ENCODE assay signal across 8 cellular contexts in the genomic region with DNA sequence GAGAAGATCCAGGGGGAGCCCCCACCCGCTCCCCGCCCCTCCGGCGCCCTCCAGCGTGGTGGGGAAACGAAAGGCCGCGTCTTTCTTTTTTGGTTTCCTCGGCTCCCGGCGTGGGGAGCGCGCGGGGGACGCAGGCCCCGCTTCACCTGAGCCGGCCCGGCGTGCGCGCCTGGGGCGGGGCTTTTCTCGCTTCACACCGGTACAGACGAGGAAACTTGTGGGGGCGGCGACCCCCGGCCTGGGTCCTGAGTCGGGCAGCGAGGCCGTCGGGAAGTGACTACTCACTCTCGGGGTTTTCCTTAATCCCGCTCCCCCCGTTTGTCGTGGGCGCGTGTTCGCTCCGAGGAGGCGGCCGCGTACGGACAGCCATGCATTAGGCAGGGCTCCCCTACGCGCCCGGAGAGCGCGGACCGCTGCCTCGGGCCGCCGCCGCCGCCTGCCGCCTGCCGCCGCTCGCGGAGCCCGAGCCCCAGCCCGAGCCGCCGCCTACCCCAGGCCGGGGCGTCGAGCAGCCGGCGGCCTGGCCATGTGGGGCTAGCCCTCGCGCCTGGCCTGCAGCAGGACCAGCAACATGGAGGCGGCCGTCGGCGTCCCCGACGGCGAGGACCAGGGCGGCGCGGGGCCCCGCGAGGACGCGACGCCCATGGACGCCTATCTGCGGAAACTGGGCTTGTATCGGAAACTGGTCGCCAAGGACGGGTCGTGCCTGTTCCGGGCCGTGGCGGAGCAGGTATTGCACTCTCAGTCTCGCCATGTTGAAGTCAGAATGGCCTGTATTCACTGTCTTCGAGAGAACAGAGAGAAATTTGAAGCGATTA. TPM values are rescaled to one million over a fixed set of nuclear protein-coding genes. Genes with fewer than 3 reads are reported as not detected.
DNase-seq lines count a peak whose midpoint lies in the region; ATAC-seq and TF ChIP-seq lines count a peak whose summit lies in the region.
"Not testable (repeated sequence)": the region's sequence is repeated elsewhere in the genome, so short reads cannot be mapped to it uniquely, and the experiment has no call there.

No MANE protein-coding gene starts in this region.

- peaks cover 45% of the 10 kb centered on the region for H3K36me3 Mint-ChIP-seq in activated CD4-positive, alpha-beta T cell treated with anti-CD3 and anti-CD28 coated beads, Interleukin-2, amount 10 ng/mL, durations not matched to agents 24 days and 14 days (ENCODE audit: low read depth)

- H3K27ac Mint-ChIP-seq in activated CD4-positive, alpha-beta T cell treated with anti-CD3 and anti-CD28 coated beads, Interleukin-2, amount 10 ng/mL, durations not matched to agents 24 days and 14 days = peak overlapping the region; percentile 75

- peak overlapping the region; percentile 54 for H3K4me3 ChIP-seq in GM06990 (replicated peaks; ENCODE audit: low read depth, low read length)
- peak overlapping the region; percentile 54 for H3K4me3 ChIP-seq in choroid plexus epithelial cell (ENCODE audit: low read depth, low read length)

- not testable (repeated sequence) for H3K36me3 ChIP-seq in GM06990 (ENCODE audit: control insufficient read depth, insufficient read depth, low read length)

- intact Hi-C loops in activated CD4-positive, alpha-beta T cell treated with anti-CD3 and anti-CD28 coated beads, Interleukin-2, amount 10 ng/mL, durations not matched to agents 24 days and 14 days (cut with micrococcal nuclease) = not testable (repeated sequence)

- TF ChIP-seq CTCF in GM06990 (IDR thresholded peaks at IDR 0.05; ENCODE audit: insufficient read depth, low read length, poor library complexity, severe bottlenecking) = peak; percentile 7
- TF ChIP-seq CTCF in choroid plexus epithelial cell (conservative IDR thresholded peaks at IDR 0.05; ENCODE audit: low read depth, low read length) = not testable (repeated sequence)

- not testable (repeated sequence) for H3K9me3 Mint-ChIP-seq in activated CD4-positive, alpha-beta T cell treated with anti-CD3 and anti-CD28 coated beads, Interleukin-2, amount 10 ng/mL, durations not matched to agents 24 days and 14 days

- not testable (repeated sequence) for H3K27me3 Mint-ChIP-seq in activated CD4-positive, alpha-beta T cell treated with anti-CD3 and anti-CD28 coated beads, Interleukin-2, amount 10 ng/mL, durations not matched to agents 24 days and 14 days

- H3K4me3 Mint-ChIP-seq in activated CD4-positive, alpha-beta T cell treated with anti-CD3 and anti-CD28 coated beads, Interleukin-2, amount 10 ng/mL, durations not matched to agents 24 days and 14 days = not testable (repeated sequence)

- not testable (repeated sequence) for H3K27me3 ChIP-seq in GM06990 (replicated peaks; ENCODE audit: control insufficient read depth, insufficient read depth, low read length)

- DNase-seq in GM06990 (ENCODE audit: extremely low read depth, insufficient read length) (peak; percentile 35), left kidney (ENCODE audit: low read depth, low spot score) (peak; percentile 60)
- peak; percentile 61 for DNase-seq in activated CD4-positive, alpha-beta T cell treated with anti-CD3 and anti-CD28 coated beads, Interleukin-2, amount 10 ng/mL, durations not matched to agents 24 days and 14 days
- DNase-seq in activated effector memory CD4-positive, alpha-beta T cell treated with anti-CD3 and anti-CD28 coated beads, Interleukin-2, amount 50 U/mL, for 16 hours = peak; percentile 70
- not testable (repeated sequence) for DNase-seq in choroid plexus epithelial cell (ENCODE audit: low read depth)
- DNase-seq in stimulated activated CD4-positive, alpha-beta T cell treated with anti-CD3 and anti-CD28 coated beads, Interleukin-15, amount 100 ng/mL, for 24 hours = peak; percentile 51
- peak; percentile 36 for DNase-seq in stimulated activated naive CD8-positive, alpha-beta T cell treated with anti-CD3 and anti-CD28 coated beads, Interleukin-15, Interleukin-2, amounts not matched to agents 100 U/mL and 50 U/mL, for 24 hours

- peaks cover 36% of the 10 kb centered on the region for H3K4me1 Mint-ChIP-seq in activated CD4-positive, alpha-beta T cell treated with anti-CD3 and anti-CD28 coated beads, Interleukin-2, amount 10 ng/mL, durations not matched to agents 24 days and 14 days

- peak; percentile 63 for ATAC-seq in HG02798 (IDR thresholded peaks at IDR 0.05; ENCODE audit: poor library complexity, unreplicated experiment)
- ATAC-seq in stimulated activated naive CD8-positive, alpha-beta T cell treated with anti-CD3 and anti-CD28 coated beads, Interleukin-15, Interleukin-2, amounts not matched to agents 100 U/mL and 50 U/mL, for 24 hours = peak; percentile 59

RNA-seq across cellular contexts. Expression of a gene that starts 34.3 kb away (rescaled TPM):
- 11.4 and 14.8 TPM in 2 replicates for total RNA-seq in activated CD4-positive, alpha-beta T cell treated with anti-CD3 and anti-CD28 coated beads, Interleukin-2, amount 10 ng/mL, durations not matched to agents 24 days and 14 days
